1 cellular context compared by ENCODE assay signal in genomic region chr1:7388141-7388487, GRCh38.
TF ChIP-seq lines count a peak whose summit lies in the region.

No MANE protein-coding gene starts in this region.

TF ChIP-seq in SK-N-SH treated with all-trans-retinoic acid at 6 μM for 48 hours, 23 proteins besides CTCF, POLR2A, EP300 and RAD21 (continued from another document):
- TF ChIP-seq CSRNP3 (CRISPR knock-in tag; IDR thresholded peaks at IDR 0.05) (no peak), PPARA (CRISPR knock-in tag; IDR thresholded peaks at IDR 0.05; ENCODE audit: borderline replicate concordance) (no peak), ZFP30 (CRISPR knock-in tag; IDR thresholded peaks at IDR 0.05) (no peak), ZNF565 (CRISPR knock-in tag; conservative IDR thresholded peaks at IDR 0.05; ENCODE audit: low read depth) (no peak), SNAI2 (CRISPR knock-in tag; IDR thresholded peaks at IDR 0.05) (no peak), ZNF8 (CRISPR knock-in tag; IDR thresholded peaks at IDR 0.05) (no peak), RARB (CRISPR knock-in tag; IDR thresholded peaks at IDR 0.05) (no peak), CSDC2 (CRISPR knock-in tag; IDR thresholded peaks at IDR 0.05) (no peak), TCF4 (CRISPR knock-in tag; IDR thresholded peaks at IDR 0.05; ENCODE audit: borderline replicate concordance) (no peak), OSR1 (CRISPR knock-in tag; IDR thresholded peaks at IDR 0.05) (no peak), TSHZ2 (CRISPR knock-in tag; IDR thresholded peaks at IDR 0.05) (no peak), ZC3H10 (CRISPR knock-in tag; IDR thresholded peaks at IDR 0.05) (no peak), POU6F1 (CRISPR knock-in tag; IDR thresholded peaks at IDR 0.05; ENCODE audit: borderline replicate concordance, low read depth) (no peak), TOX (CRISPR knock-in tag; IDR thresholded peaks at IDR 0.05; ENCODE audit: borderline replicate concordance) (no peak)
